ENCODE assay signal across 10 cellular contexts in the genomic region with DNA sequence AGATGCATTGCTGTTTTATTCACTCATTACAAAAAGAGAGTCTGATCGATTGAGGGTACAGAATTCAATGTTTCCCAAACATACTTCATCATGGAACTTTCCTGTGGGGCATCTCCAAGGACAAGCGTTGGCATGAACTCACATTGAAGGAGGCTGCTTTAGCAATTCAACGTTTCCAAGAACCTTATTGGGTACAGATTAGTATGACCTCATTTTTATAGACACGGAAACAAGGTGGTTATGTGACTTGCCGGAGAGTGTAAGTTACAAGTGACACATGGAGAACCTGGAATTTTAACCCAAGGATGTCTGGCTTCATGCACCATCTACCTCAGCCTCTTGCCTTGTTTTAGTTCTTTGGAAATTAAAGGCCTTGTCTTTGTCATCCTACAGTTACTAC. TPM values are rescaled to one million over a fixed set of nuclear protein-coding genes. Genes with fewer than 3 reads are reported as not detected.
"Had no signal": no experiment of that assay in that cellular context is flagged by ENCODE, and none has a peak within 500 bp of the region (broad histone marks: within the 10 kb centered on the region; RNA-seq: fewer than 3 reads in every experiment).

No MANE protein-coding gene starts in this region.

- H3K27ac ChIP-seq: GM23248, HL-60 had no signal

- H3K4me3 ChIP-seq: GM23248, K562 had no signal

- H3K9ac ChIP-seq: GM23248 had no signal

- H2AFZ ChIP-seq: GM23248 had no signal

- FAIRE-seq: H54, K562 had no signal

- DNase-seq: GM23248, GOT3, H9, HCEC 1CT, IMR-90, KG1 had no signal

- ATAC-seq: K562 had no signal

RNA-seq across cellular contexts. Expression of a gene that starts 8.8 kb away (rescaled TPM):
- total RNA-seq: GM23248, H9, HT1080, IMR-90, K562 had no signal
- polyA plus RNA-seq: GM23248, IMR-90, K562 had no signal

RNA-seq across cellular contexts. Expression of a gene that starts 26.1 kb away (rescaled TPM):
- total RNA-seq: GM23248, H9, IMR-90, K562 had no signal
- polyA plus RNA-seq: GM23248, IMR-90, K562 had no signal
